27 cellular contexts compared by ENCODE assay signal in genomic region chr1:215679231-215679630, GRCh38.
"Had no signal": no experiment of that assay in that cellular context is flagged by ENCODE, and none has a peak within 500 bp of the region (broad histone marks: within the 10 kb centered on the region; RNA-seq: fewer than 3 reads in every experiment).

No MANE protein-coding gene starts in this region.

- DNase-seq: activated CD4-positive, alpha-beta T cell treated with anti-CD3 and anti-CD28 coated beads for 1 hour; activated CD4-positive, alpha-beta T cell treated with anti-CD3 and anti-CD28 coated beads for 4 hours; activated CD4-positive, alpha-beta T cell treated with anti-CD3 and anti-CD28 coated beads, Interleukin-2, amount 50 U/mL, for 1 hour; activated CD4-positive, alpha-beta T cell treated with anti-CD3 and anti-CD28 coated beads, Interleukin-2, amount 50 U/mL, for 48 hours; activated CD8-positive, alpha-beta memory T cell treated with anti-CD3 and anti-CD28 coated beads for 24 hours; activated CD8-positive, alpha-beta T cell treated with anti-CD3 and anti-CD28 coated beads for 36 hours; activated effector memory CD4-positive, alpha-beta T cell treated with Interleukin-2 at 50 U/mL for 16 hours; activated gamma-delta T cell treated with Interleukin-2 at 50 U/mL for 16 hours; activated naive CD4-positive, alpha-beta T cell treated with Interleukin-2 at 50 U/mL for 16 hours; activated naive CD8-positive, alpha-beta T cell treated with anti-CD3 and anti-CD28 coated beads for 36 hours; activated naive CD8-positive, alpha-beta T cell treated with anti-CD3 and anti-CD28 coated beads, Interleukin-2, amount 50 U/mL, for 24 hours; activated T-cell treated with anti-CD3 and anti-CD28 coated beads, Interleukin-2, amount 50 U/mL, for 4 hours; adrenal gland; amygdala; aorta; body of pancreas; central memory CD4-positive, alpha-beta T cell; dorsolateral prefrontal cortex; effector memory CD4-positive, alpha-beta T cell; endodermal cell; foreskin keratinocyte; gastrocnemius medialis; T-helper 2 cell had no signal

- H3K4me1 ChIP-seq: adrenal gland, body of pancreas, foreskin keratinocyte, gastrocnemius medialis had no signal

- H3K27me3 ChIP-seq: adrenal gland, body of pancreas, cardiac muscle cell, gastrocnemius medialis had no signal

- H3K27ac ChIP-seq: adrenal gland, body of pancreas, cardiac muscle cell, coronary artery, dorsolateral prefrontal cortex, foreskin keratinocyte, gastrocnemius medialis had no signal

- H3K4me3 ChIP-seq: adrenal gland, body of pancreas, cardiac muscle cell, coronary artery, dorsolateral prefrontal cortex, gastrocnemius medialis had no signal

- ATAC-seq: activated CD8-positive, alpha-beta T cell treated with anti-CD3 and anti-CD28 coated beads for 36 hours; activated naive CD8-positive, alpha-beta T cell treated with anti-CD3 and anti-CD28 coated beads, Interleukin-2, amount 50 U/mL, for 24 hours; activated T-cell treated with anti-CD3 and anti-CD28 coated beads, Interleukin-2, amount 50 U/mL, for 4 hours; activated T-helper 17 cell treated with anti-CD3 and anti-CD28 coated beads, Interleukin-2, amount 50 U/mL, for 72 hours; body of pancreas; esophagus mucosa; foreskin keratinocyte; gastrocnemius medialis had no signal

- H3K36me3 ChIP-seq: adrenal gland, cardiac muscle cell, gastrocnemius medialis had no signal

- H3K9me3 ChIP-seq: adrenal gland, body of pancreas, gastrocnemius medialis had no signal
